ENCODE assay signal across 17 cellular contexts in the genomic region with DNA sequence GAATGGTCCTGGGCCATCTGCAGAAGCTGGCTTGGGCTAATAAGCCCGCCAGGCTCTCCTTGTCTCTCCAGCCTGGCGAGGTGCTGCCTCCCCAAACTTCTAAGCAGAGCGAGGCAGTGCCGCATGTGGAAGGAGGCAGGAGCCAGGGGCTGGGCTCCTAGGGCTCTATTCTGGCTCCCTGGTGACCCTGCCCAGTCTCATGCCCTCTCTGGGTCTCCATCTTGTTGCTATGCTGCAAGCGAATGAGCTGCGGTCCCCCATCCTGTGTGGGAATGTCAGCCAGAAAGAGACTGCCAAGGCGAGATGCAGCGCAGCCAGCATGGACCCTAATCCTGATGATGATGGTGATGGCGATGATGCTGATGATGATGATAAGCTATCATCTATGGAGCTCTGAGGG. TPM values are rescaled to one million over a fixed set of nuclear protein-coding genes. Genes with fewer than 3 reads are reported as not detected.
DNase-seq lines count a peak whose midpoint lies in the region; ATAC-seq, FAIRE-seq and TF ChIP-seq lines count a peak whose summit lies in the region.
"Had no signal": no experiment of that assay in that cellular context is flagged by ENCODE, and none has a peak within 500 bp of the region (broad histone marks: within the 10 kb centered on the region; RNA-seq: fewer than 3 reads in every experiment).

No MANE protein-coding gene starts in this region.

- H3K36me3 ChIP-seq in kidney (ENCODE audit: control insufficient read depth in 1 of 2, insufficient read depth in 2 of 2, low read length in 2 of 2) (no peaks in the 10 kb centered on the region), psoas muscle (ENCODE audit: insufficient read depth in 1 of 2, low read depth in 1 of 2) (no peaks in the 10 kb centered on the region), upper lobe of left lung (no peaks in the 10 kb centered on the region)

- no peak for FAIRE-seq in kidney (lab: Jason Lieb, UNC)

- peak overlapping the region in 1 of 2 donors; percentile 59 for H3K9ac ChIP-seq in kidney (ENCODE audit: low read length in 2 of 2)

- no peak overlapping the region for H3K4me3 Mint-ChIP-seq in activated naive CD8-positive, alpha-beta T cell treated with anti-CD3 and anti-CD28 coated beads, Interleukin-2, amount 10 ng/mL, durations not matched to agents 7 days and 5 days
- no peak overlapping the region for H3K4me3 Mint-ChIP-seq in activated naive CD8-positive, alpha-beta T cell treated with anti-CD3 and anti-CD28 coated beads, Interleukin-2, amount 50 U/mL, for 24 hours
- H3K4me3 Mint-ChIP-seq: activated T-cell treated with anti-CD3 and anti-CD28 coated beads, Interleukin-2, amount 50 U/mL, for 72 hours; CD4-positive, CD25-positive, alpha-beta regulatory T cell; nephron progenitor cell had no signal

- POLR2A ChIA-PET in activated naive CD8-positive, alpha-beta T cell treated with anti-CD3 and anti-CD28 coated beads, Interleukin-2, amount 10 ng/mL, durations not matched to agents 7 days and 5 days (lab: Charles Lee), result no interaction called here

- WGBS in psoas muscle, 3 donors, result 81 to 95% (median 91%) methylated on average over 9 of the region's 9 CpGs
- WGBS in upper lobe of left lung, 2 donors, result 80 to 89% methylated on average over 8 to 9 of the region's 9 CpGs

- peak overlapping the region in 1 of 2 donors; percentile 4 for H3K4me3 ChIP-seq in kidney (ENCODE audit: low read length in 2 of 2)
- no peak overlapping the region for H3K4me3 ChIP-seq in psoas muscle
- no peak overlapping the region for H3K4me3 ChIP-seq in upper lobe of left lung
- H3K4me3 ChIP-seq: hepatocyte had no signal

- H3K4me1 Mint-ChIP-seq in activated naive CD8-positive, alpha-beta T cell treated with anti-CD3 and anti-CD28 coated beads, Interleukin-2, amount 10 ng/mL, durations not matched to agents 7 days and 5 days, result peaks cover 1% of the 10 kb centered on the region
- no peaks in the 10 kb centered on the region for H3K4me1 Mint-ChIP-seq in activated naive CD8-positive, alpha-beta T cell treated with anti-CD3 and anti-CD28 coated beads, Interleukin-2, amount 50 U/mL, for 24 hours
- H3K4me1 Mint-ChIP-seq: CD4-positive, CD25-positive, alpha-beta regulatory T cell had no signal

- intact Hi-C loops in kidney (cut with DNase I), result no loop called here
- intact Hi-C loops in psoas muscle (cut with DNase I), result no loop called here

- H3K27me3 Mint-ChIP-seq in activated naive CD8-positive, alpha-beta T cell treated with anti-CD3 and anti-CD28 coated beads, Interleukin-2, amount 10 ng/mL, durations not matched to agents 7 days and 5 days, result peaks cover 6% of the 10 kb centered on the region
- peaks cover 2% of the 10 kb centered on the region for H3K27me3 Mint-ChIP-seq in activated naive CD8-positive, alpha-beta T cell treated with anti-CD3 and anti-CD28 coated beads, Interleukin-2, amount 50 U/mL, for 24 hours
- H3K27me3 Mint-ChIP-seq: CD4-positive, CD25-positive, alpha-beta regulatory T cell had no signal

- peaks cover 62 to 65% of the 10 kb centered on the region in 2 donors for H3K4me1 ChIP-seq in kidney (ENCODE audit: control insufficient read depth in 1 of 2, insufficient read depth in 1 of 2, low read depth in 1 of 2, low read length in 2 of 2)
- H3K4me1 ChIP-seq in psoas muscle, result peaks cover 39% of the 10 kb centered on the region
- peaks cover 47 to 63% (median 53%) of the 10 kb centered on the region in 4 donors for H3K4me1 ChIP-seq in upper lobe of left lung

- no peaks in the 10 kb centered on the region for H3K36me3 Mint-ChIP-seq in activated naive CD8-positive, alpha-beta T cell treated with anti-CD3 and anti-CD28 coated beads, Interleukin-2, amount 10 ng/mL, durations not matched to agents 7 days and 5 days
- no peaks in the 10 kb centered on the region for H3K36me3 Mint-ChIP-seq in activated naive CD8-positive, alpha-beta T cell treated with anti-CD3 and anti-CD28 coated beads, Interleukin-2, amount 50 U/mL, for 24 hours (ENCODE audit: low read depth)
- H3K36me3 Mint-ChIP-seq: CD4-positive, CD25-positive, alpha-beta regulatory T cell had no signal

- no peaks in the 10 kb centered on the region for H3K9me3 ChIP-seq in kidney (ENCODE audit: control insufficient read depth in 1 of 2, low read length in 2 of 2)
- H3K9me3 ChIP-seq in psoas muscle, result no peaks in the 10 kb centered on the region
- no peaks in the 10 kb centered on the region for H3K9me3 ChIP-seq in upper lobe of left lung

- H3K27ac ChIP-seq in kidney (ENCODE audit: low read depth in 2 of 2, low read length in 2 of 2) (peak overlapping the region; percentile 75 to 93), psoas muscle (peak overlapping the region; percentile 66), upper lobe of left lung (peak overlapping the region; percentile 62 to 80 (median 72))

- no peak overlapping the region for H3K27ac Mint-ChIP-seq in activated naive CD8-positive, alpha-beta T cell treated with anti-CD3 and anti-CD28 coated beads, Interleukin-2, amount 10 ng/mL, durations not matched to agents 7 days and 5 days
- no peak overlapping the region for H3K27ac Mint-ChIP-seq in activated naive CD8-positive, alpha-beta T cell treated with anti-CD3 and anti-CD28 coated beads, Interleukin-2, amount 50 U/mL, for 24 hours
- H3K27ac Mint-ChIP-seq: activated T-cell treated with anti-CD3 and anti-CD28 coated beads, Interleukin-2, amount 50 U/mL, for 72 hours; CD4-positive, CD25-positive, alpha-beta regulatory T cell had no signal

- TF ChIP-seq CTCF in kidney (IDR thresholded peaks at IDR 0.05; ENCODE audit: borderline replicate concordance, extremely low read depth, insufficient read depth) (no peak), psoas muscle (IDR thresholded peaks at IDR 0.05) (no peak), upper lobe of left lung (IDR thresholded peaks at IDR 0.05) (no peak)

- DNase-seq in activated naive CD8-positive, alpha-beta T cell treated with anti-CD3 and anti-CD28 coated beads, Interleukin-2, amount 10 ng/mL, durations not matched to agents 7 days and 5 days, result peak; percentile 19
- DNase-seq in activated naive CD8-positive, alpha-beta T cell treated with anti-CD3 and anti-CD28 coated beads, Interleukin-2, amount 50 U/mL, for 24 hours, result no peak
- no peak for DNase-seq in kidney
- no peak for DNase-seq in psoas muscle
- no peak for DNase-seq in upper lobe of left lung
- no peak for DNase-seq in NCI-H2081 (lab: John Stamatoyannopoulos, UW)
- DNase-seq: 8988T; activated T-cell treated with anti-CD3 and anti-CD28 coated beads, Interleukin-2, amount 50 U/mL, for 72 hours; amniotic stem cell; CD4-positive, CD25-positive, alpha-beta regulatory T cell; dermis blood vessel endothelial cell; KBM-7; NCI-H1105 treated with DMSO at 0.1 percent for 48 hours; nephron progenitor cell had no signal

- TF ChIP-seq EP300 in upper lobe of left lung (IDR thresholded peaks at IDR 0.05), result no peak

- H3K27me3 ChIP-seq in psoas muscle (ENCODE audit: insufficient read depth in 3 of 3, low read length in 2 of 3) (no peaks in the 10 kb centered on the region), upper lobe of left lung (no peaks in the 10 kb centered on the region)
- H3K27me3 ChIP-seq: hepatocyte had no signal

- no peak for TF ChIP-seq POLR2A in upper lobe of left lung (IDR thresholded peaks at IDR 0.05)

- H3K9me3 Mint-ChIP-seq in activated naive CD8-positive, alpha-beta T cell treated with anti-CD3 and anti-CD28 coated beads, Interleukin-2, amount 10 ng/mL, durations not matched to agents 7 days and 5 days, result no peaks in the 10 kb centered on the region
- H3K9me3 Mint-ChIP-seq in activated naive CD8-positive, alpha-beta T cell treated with anti-CD3 and anti-CD28 coated beads, Interleukin-2, amount 50 U/mL, for 24 hours, result no peaks in the 10 kb centered on the region
- H3K9me3 Mint-ChIP-seq: activated T-cell treated with anti-CD3 and anti-CD28 coated beads, Interleukin-2, amount 50 U/mL, for 72 hours; nephron progenitor cell had no signal

- ATAC-seq in activated naive CD8-positive, alpha-beta T cell treated with anti-CD3 and anti-CD28 coated beads, Interleukin-2, amount 10 ng/mL, durations not matched to agents 7 days and 5 days (ENCODE audit: low read depth), result no peak
- no peak for ATAC-seq in activated naive CD8-positive, alpha-beta T cell treated with anti-CD3 and anti-CD28 coated beads, Interleukin-2, amount 50 U/mL, for 24 hours
- ATAC-seq in psoas muscle (peak in 1 of 4 donors; percentile 7), upper lobe of left lung (ENCODE audit: low FRiP score in 2 of 2) (no peak), HG03432 (IDR thresholded peaks at IDR 0.05; ENCODE audit: unreplicated experiment) (no peak), HG03097 (IDR thresholded peaks at IDR 0.05; ENCODE audit: low FRiP score, unreplicated experiment) (no peak)
- ATAC-seq: activated T-cell treated with anti-CD3 and anti-CD28 coated beads, Interleukin-2, amount 50 U/mL, for 72 hours had no signal

RNA-seq across cellular contexts. Expression of a gene that starts 48.7 kb away (rescaled TPM):
- 10 to 100 TPM; 15.1 to 21.2 TPM for total RNA-seq in activated naive CD8-positive, alpha-beta T cell treated with anti-CD3 and anti-CD28 coated beads, Interleukin-2, amount 10 ng/mL, durations not matched to agents 7 days and 5 days
- 471 TPM for total RNA-seq in kidney
- polyA plus RNA-seq in kidney (ENCODE audit: insufficient read depth, low read depth, low replicate concordance), result 44.8 TPM
- total RNA-seq in psoas muscle, result 100 to 1,000 TPM; 231 to 742 (median 415) TPM
- polyA plus RNA-seq in psoas muscle, result 100 to 1,000 TPM in 2 of 3 donors, 10 to 100 TPM in 1; 73.4 to 276 (median 155) TPM
- 1,000 to 10,000 TPM in 1 of 6 donors, 100 to 1,000 TPM in 5; 325 to 1,095 (median 550) TPM for total RNA-seq in upper lobe of left lung
- polyA plus RNA-seq: CD4-positive, CD25-positive, alpha-beta regulatory T cell had no signal

Comparison
In these comparisons a context has a peak if more than half of its experiments do, and no peak if none do; other contexts are left out.
1. RNA of a gene that starts 48.7 kb away (total RNA-seq): 325 to 1,095 TPM in upper lobe of left lung, 471 TPM in kidney (single experiment) and 231 to 742 TPM in psoas muscle; 15.1 to 21.2 TPM in activated naive CD8-positive, alpha-beta T cell treated with anti-CD3 and anti-CD28 coated beads, Interleukin-2, amount 10 ng/mL, durations not matched to agents 7 days and 5 days; every median in the first group is over 10 times any median in the second.
2. Peak in every context shown above with its lines, with median percentiles within 50 percentile points of each other: H3K27ac ChIP-seq.